ENCODE assay signal across 7 cellular contexts in the genomic region with DNA sequence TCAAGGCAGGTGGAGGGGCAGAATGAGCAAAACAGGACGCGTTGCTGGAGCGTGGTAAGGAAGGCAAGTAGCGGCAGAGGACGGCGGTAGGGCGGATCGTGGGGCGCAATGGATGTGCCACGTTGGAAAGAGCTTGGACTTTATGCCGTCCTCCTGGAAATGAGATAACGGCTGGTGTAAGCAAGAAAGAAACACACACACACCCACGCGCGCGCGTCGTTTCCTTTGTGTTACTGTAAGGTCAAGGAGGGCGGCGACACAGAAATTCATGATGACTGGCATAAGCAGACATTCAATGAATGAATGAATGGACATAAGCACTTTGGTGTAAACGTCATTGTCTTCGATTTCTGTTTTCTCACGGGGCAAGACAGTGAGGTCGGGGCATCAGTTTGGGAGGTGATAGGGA. TPM values are rescaled to one million over a fixed set of nuclear protein-coding genes. Genes with fewer than 3 reads are reported as not detected.
A peak's percentile ranks its signal among the peaks of the same experiment; 100 is the strongest.
DNase-seq lines count a peak whose midpoint lies in the region; ATAC-seq and TF ChIP-seq lines count a peak whose summit lies in the region.

No MANE protein-coding gene starts in this region.

- peaks cover 43% of the 10 kb centered on the region for H3K79me2 ChIP-seq in smooth muscle cell (ENCODE audit: low read depth)

- H3K4me3 ChIP-seq in SJCRH30 (peak overlapping the region; percentile 85), adipocyte (ENCODE audit: low read length) (peak overlapping the region; percentile 98), iPS-15b (ENCODE audit: low read depth, low read length) (peak overlapping the region; percentile 83), smooth muscle cell (peak overlapping the region; percentile 76)

- H3K4me1 ChIP-seq in SJCRH30 (no peaks in the 10 kb centered on the region), adipocyte (ENCODE audit: control insufficient read depth, insufficient read depth, low read length) (peaks cover 31% of the 10 kb centered on the region), iPS-15b (ENCODE audit: control insufficient read depth, insufficient read depth, low read length) (no peaks in the 10 kb centered on the region), smooth muscle cell (ENCODE audit: low read depth) (peaks cover 14% of the 10 kb centered on the region)

- peak overlapping the region; percentile 96 for H3K9ac ChIP-seq in adipocyte (ENCODE audit: low read length)
- peak overlapping the region; percentile 19 for H3K9ac ChIP-seq in iPS-15b (ENCODE audit: low read depth, low read length)
- peak overlapping the region; percentile 99 for H3K9ac ChIP-seq in smooth muscle cell (ENCODE audit: low read depth)

- ATAC-seq in GM21529 (IDR thresholded peaks at IDR 0.05; ENCODE audit: unreplicated experiment) = peak; percentile 3
- ATAC-seq in GM19463 (IDR thresholded peaks at IDR 0.05; ENCODE audit: unreplicated experiment) = no peak

- peaks cover 14% of the 10 kb centered on the region for H4K20me1 ChIP-seq in smooth muscle cell (ENCODE audit: low read depth)

- H2AFZ ChIP-seq in smooth muscle cell (ENCODE audit: low read depth) = peak overlapping the region; percentile 92

- H3K36me3 ChIP-seq in SJCRH30 (no peaks in the 10 kb centered on the region; the same call in none of the 2 replicates), adipocyte (ENCODE audit: control insufficient read depth, insufficient read depth, low read length, severe bottlenecking) (peaks cover 10% of the 10 kb centered on the region), iPS-15b (ENCODE audit: control insufficient read depth, insufficient read depth, low read length) (no peaks in the 10 kb centered on the region), smooth muscle cell (ENCODE audit: low read depth) (no peaks in the 10 kb centered on the region)

- H3K9me3 ChIP-seq in SJCRH30 (replicated peaks) (no peaks in the 10 kb centered on the region), adipocyte (ENCODE audit: control insufficient read depth, low read length) (no peaks in the 10 kb centered on the region), iPS-15b (ENCODE audit: control insufficient read depth, insufficient read depth, low read length) (no peaks in the 10 kb centered on the region), smooth muscle cell (replicated peaks; ENCODE audit: low read depth) (no peaks in the 10 kb centered on the region)

- peaks cover 3% of the 10 kb centered on the region for H3F3A ChIP-seq in smooth muscle cell (ENCODE audit: low read depth)

- 3% methylated on average over 24 of the region's 24 CpGs for WGBS in smooth muscle cell (ENCODE audit: low lambda C conversion rate)

- DNase-seq in SJCRH30 (no peak), adipocyte (ENCODE audit: low read depth) (peak; percentile 56), smooth muscle cell (lab: John Stamatoyannopoulos, UW; ENCODE audit: unreplicated experiment) (no peak), GF-D8 (lab: John Stamatoyannopoulos, UW) (no peak)

- H3K27me3 ChIP-seq in SJCRH30 = peaks cover 7% of the 10 kb centered on the region
- no peaks in the 10 kb centered on the region for H3K27me3 ChIP-seq in adipocyte (replicated peaks; ENCODE audit: control insufficient read depth, insufficient read depth, low read length)
- peaks cover 14% of the 10 kb centered on the region for H3K27me3 ChIP-seq in iPS-15b (ENCODE audit: control insufficient read depth, insufficient read depth, low read length)
- no peaks in the 10 kb centered on the region for H3K27me3 ChIP-seq in smooth muscle cell (ENCODE audit: low read depth)

- H3K4me2 ChIP-seq in smooth muscle cell = peak overlapping the region; percentile 94

- TF ChIP-seq CTCF in smooth muscle cell (IDR thresholded peaks at IDR 0.05; ENCODE audit: borderline replicate concordance, insufficient read depth, poor library complexity, severe bottlenecking) = no peak

- H3K27ac ChIP-seq in SJCRH30 = no peak overlapping the region
- H3K27ac ChIP-seq in smooth muscle cell (ENCODE audit: low read depth) = peak overlapping the region; percentile 91

RNA-seq across cellular contexts. Expression of gene ENTPD7, which starts 0.7 kb away (rescaled TPM):
- total RNA-seq in SJCRH30 (2014; rRNA removed; shearing (Covaris generic)) = 17.5 and 19.7 TPM in 2 replicates
- total RNA-seq in smooth muscle cell = 39.9 and 41.1 TPM in 2 replicates
- polyA plus RNA-seq in smooth muscle cell = 7.5 and 7.9 TPM in 2 replicates

RNA-seq across cellular contexts. Expression of gene SLC25A28, which starts 38.4 kb away (rescaled TPM):
- total RNA-seq in SJCRH30 (2014; rRNA removed; shearing (Covaris generic)) = 18.0 and 20.6 TPM in 2 replicates
- 41.1 and 43.3 TPM in 2 replicates for total RNA-seq in smooth muscle cell
- polyA plus RNA-seq in smooth muscle cell = 35.0 and 47.1 TPM in 2 replicates

Comparison
In these comparisons a context has a peak if more than half of its experiments do, and no peak if none do; other contexts are left out.
1. H3K9ac ChIP-seq: peak in every context shown above with its lines; median percentile 99 in smooth muscle cell; 96 in adipocyte; 19 in iPS-15b.